Comparison of ENCODE assay signal across 26 cellular contexts in the genomic region with DNA sequence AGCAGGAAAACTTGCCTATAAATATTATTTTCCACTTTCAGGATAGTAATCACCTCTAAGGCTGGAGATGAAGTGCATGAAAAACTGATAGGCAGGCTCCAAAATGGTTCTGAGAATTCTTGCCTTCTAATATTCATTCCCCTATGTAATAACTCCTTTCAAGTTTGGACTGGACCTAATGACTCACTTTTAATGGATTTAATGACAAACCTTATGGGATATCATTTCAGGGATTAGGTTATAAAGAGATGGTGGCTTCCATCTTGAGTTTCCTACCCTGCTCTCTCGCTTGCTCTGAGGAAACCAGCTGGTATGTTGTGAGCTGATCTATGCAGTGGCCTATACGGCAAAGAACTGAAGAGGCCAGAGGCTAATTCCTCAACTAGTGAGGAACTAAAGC.
"Had no signal": no experiment of that assay in that cellular context is flagged by ENCODE, and none has a peak within 500 bp of the region (broad histone marks: within the 10 kb centered on the region; RNA-seq: fewer than 3 reads in every experiment).

No MANE protein-coding gene starts in this region.

- H3K36me3 Mint-ChIP-seq: mesothelial cell of epicardium; naive B cell; neural progenitor cell; stimulated activated naive B cell treated with anti-CD40 and anti-IgM and Interleukin-4, amounts not matched to agents 10 μg/mL and 1 μg/mL and 100 μg/mL, for 72 hours had no signal

- H3K4me3 ChIP-seq: left ventricle myocardium inferior, lung, neural progenitor cell, ovary, right atrium auricular region, right lobe of liver, smooth muscle cell, stomach, testis, thyroid gland, transverse colon, upper lobe of left lung, vagina had no signal

- H3K4me2 ChIP-seq: neural progenitor cell, smooth muscle cell had no signal

- H3K4me3 Mint-ChIP-seq: immature natural killer cell; mesothelial cell of epicardium; naive B cell; natural killer cell; nephron progenitor cell; neural progenitor cell; stimulated activated naive B cell treated with anti-CD40 and anti-IgM and Interleukin-4, amounts not matched to agents 10 μg/mL and 1 μg/mL and 100 μg/mL, for 72 hours had no signal

- H3K9ac ChIP-seq: neural progenitor cell had no signal

- H2AFZ ChIP-seq: neural progenitor cell had no signal

- H3K27ac ChIP-seq: left ventricle myocardium inferior, neural progenitor cell, ovary, right atrium auricular region, right lobe of liver, stomach, testis, thyroid gland, transverse colon, upper lobe of left lung, vagina had no signal

- ATAC-seq: natural killer cell; right lobe of liver; stimulated activated naive B cell treated with anti-CD40 and anti-IgM and Interleukin-4, amounts not matched to agents 10 μg/mL and 1 μg/mL and 100 μg/mL, for 72 hours; stimulated activated naive CD8-positive, alpha-beta T cell treated with anti-CD3 and anti-CD28 coated beads, Interleukin-15, Interleukin-2, amounts not matched to agents 100 U/mL and 50 U/mL, for 24 hours had no signal

- H3K27me3 Mint-ChIP-seq: naive B cell; progenitor cell of endocrine pancreas; stimulated activated naive B cell treated with anti-CD40 and anti-IgM and Interleukin-4, amounts not matched to agents 10 μg/mL and 1 μg/mL and 100 μg/mL, for 72 hours had no signal

- H3K9me3 ChIP-seq: ovary, right lobe of liver, testis, thyroid gland, transverse colon, vagina had no signal

- H3K4me1 Mint-ChIP-seq: immature natural killer cell; naive B cell; natural killer cell; nephron progenitor cell; neural progenitor cell; stimulated activated naive B cell treated with anti-CD40 and anti-IgM and Interleukin-4, amounts not matched to agents 10 μg/mL and 1 μg/mL and 100 μg/mL, for 72 hours had no signal

- H3K27me3 ChIP-seq: neural progenitor cell, ovary, right atrium auricular region, right lobe of liver, stomach, testis, thyroid gland, transverse colon, upper lobe of left lung, vagina had no signal

- DNase-seq: hypothalamus; immature natural killer cell; left ventricle myocardium inferior; mesendoderm; naive B cell; natural killer cell; nephron progenitor cell; ovary; right lobe of liver; stimulated activated CD4-positive, alpha-beta T cell treated with anti-CD3 and anti-CD28 coated beads, Interleukin-2, amount 100 ng/mL, for 24 hours; stimulated activated CD4-positive, alpha-beta T cell treated with anti-CD3 and anti-CD28 coated beads, Interleukin-4, amount 100 ng/mL, for 1 hour; stimulated activated naive B cell treated with anti-CD40 and anti-IgM and Interleukin-4, amounts not matched to agents 10 μg/mL and 1 μg/mL and 100 μg/mL, for 72 hours; stimulated activated naive CD8-positive, alpha-beta T cell treated with anti-CD3 and anti-CD28 coated beads, Interleukin-15, Interleukin-2, amounts not matched to agents 100 U/mL and 50 U/mL, for 24 hours; stomach; testis; thyroid gland; transverse colon; upper lobe of left lung had no signal

- H3K27ac Mint-ChIP-seq: immature natural killer cell; mesothelial cell of epicardium; naive B cell; natural killer cell; nephron progenitor cell; neural progenitor cell; progenitor cell of endocrine pancreas; stimulated activated naive B cell treated with anti-CD40 and anti-IgM and Interleukin-4, amounts not matched to agents 10 μg/mL and 1 μg/mL and 100 μg/mL, for 72 hours had no signal

- H3K36me3 ChIP-seq: left ventricle myocardium inferior, neural progenitor cell, ovary, right atrium auricular region, right lobe of liver, stomach, thyroid gland, transverse colon, upper lobe of left lung, vagina had no signal

- FAIRE-seq: islet of Langerhans had no signal

- H3K4me1 ChIP-seq: neural progenitor cell, testis, thyroid gland, upper lobe of left lung had no signal
